Comparison of ENCODE assay signal across 20 cellular contexts in the genomic region with DNA sequence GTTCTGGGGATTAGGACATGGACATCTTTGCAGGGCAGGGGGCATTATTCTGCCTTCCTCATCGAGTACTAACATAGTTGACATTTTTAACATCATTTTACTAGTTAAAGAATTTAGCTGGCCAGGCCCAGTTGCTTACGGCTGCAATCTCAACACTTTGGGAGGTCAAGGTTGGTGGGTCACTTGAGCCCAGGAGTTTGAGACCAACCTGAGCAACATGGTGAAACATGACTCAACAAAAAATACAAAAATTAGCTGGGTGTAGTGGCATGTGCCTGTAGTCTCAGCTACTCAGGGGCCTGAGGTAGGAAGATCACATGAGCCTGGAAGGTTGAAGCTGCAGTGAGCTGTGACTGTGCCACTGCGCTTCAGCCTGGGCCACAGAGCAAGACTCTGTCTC. TPM values are rescaled to one million over a fixed set of nuclear protein-coding genes. Genes with fewer than 3 reads are reported as not detected.
DNase-seq lines count a peak whose midpoint lies in the region; ATAC-seq, FAIRE-seq and TF ChIP-seq lines count a peak whose summit lies in the region.
"Had no signal": no experiment of that assay in that cellular context is flagged by ENCODE, and none has a peak within 500 bp of the region (broad histone marks: within the 10 kb centered on the region; RNA-seq: fewer than 3 reads in every experiment).

No MANE protein-coding gene starts in this region.

- H2AFZ ChIP-seq in HCT116 (ENCODE audit: low read depth, low read length, poor library complexity, severe bottlenecking) (peak overlapping the region; percentile 23), H1 (ENCODE audit: low read length) (no peak overlapping the region)

- H4K8ac ChIP-seq in H1 (ENCODE audit: extremely low read depth, insufficient read depth, low read length) = no peak overlapping the region; the same call in 1 of the 2 replicates

- WGBS in H1 (ENCODE audit: extremely low coverage in 1 of 2, insufficient coverage in 1 of 2, insufficient read length in 1 of 2, insufficient replicate concordance in 2 of 2, low coverage in 1 of 2, low lambda C conversion rate in 2 of 2, missing lambda C conversion rate in 1 of 2), 2 experiments = 88% methylated on average over 3 of the region's 3 CpGs; no CpG with 5 or more reads in 1 of the 2 experiments
- 85 to 91% methylated on average over 3 of the region's 3 CpGs for WGBS in thyroid gland, 2 donors

- H3K79me1 ChIP-seq in H1 (ENCODE audit: low read depth, low read length) = no peaks in the 10 kb centered on the region

- no peak overlapping the region for H3K56ac ChIP-seq in H1 (replicated peaks; ENCODE audit: insufficient read length, low read depth, low read length)

- H2BK120ac ChIP-seq in H1 (replicated peaks; ENCODE audit: low read depth, low read length) = no peak overlapping the region

- H3K9me3 ChIP-seq in HCT116 (ENCODE audit: control insufficient read depth in 1 of 2, insufficient read depth in 1 of 2, low read depth in 1 of 2, low read length in 2 of 2) = no peaks in the 10 kb centered on the region
- no peaks in the 10 kb centered on the region for H3K9me3 ChIP-seq in H1 (ENCODE audit: insufficient read depth in 2 of 2, low read depth in 1 of 2, low read length in 1 of 2)
- no peaks in the 10 kb centered on the region for H3K9me3 ChIP-seq in thyroid gland
- H3K9me3 ChIP-seq: BE2C had no signal

- no peaks in the 10 kb centered on the region for H3K36me3 ChIP-seq in HCT116 (ENCODE audit: control insufficient read depth in 1 of 2, insufficient read depth in 2 of 2, low read length in 2 of 2)
- H3K36me3 ChIP-seq in H1 (ENCODE audit: control insufficient read depth in 2 of 4, insufficient read depth in 4 of 4, low read length in 3 of 4) = no peaks in the 10 kb centered on the region
- no peaks in the 10 kb centered on the region for H3K36me3 ChIP-seq in thyroid gland
- H3K36me3 ChIP-seq: BE2C had no signal

- H4K20me1 ChIP-seq in HCT116 (ENCODE audit: insufficient read depth) = no peaks in the 10 kb centered on the region
- no peaks in the 10 kb centered on the region for H4K20me1 ChIP-seq in H1 (replicated peaks in 1 of 2; ENCODE audit: control insufficient read depth in 1 of 2, insufficient read depth in 2 of 2, low read length in 2 of 2)

- no peak overlapping the region for H3K27ac ChIP-seq in HCT116 (ENCODE audit: low read depth, low read length)
- H3K27ac ChIP-seq in VCaP = peak overlapping the region; percentile 91; the same call in 1 of the 2 replicates
- no peak overlapping the region for H3K27ac ChIP-seq in H1 (ENCODE audit: low read depth, low read length)
- H3K27ac ChIP-seq in thyroid gland = no peak overlapping the region
- no peak overlapping the region for H3K27ac ChIP-seq in dorsolateral prefrontal cortex
- H3K27ac ChIP-seq: C4-2B had no signal

- H3K4ac ChIP-seq in H1 (replicated peaks; ENCODE audit: insufficient read length, low read depth, low read length) = no peak overlapping the region

- no peak overlapping the region for H2BK5ac ChIP-seq in H1 (ENCODE audit: low read depth, low read length)

- H3K79me2 ChIP-seq in HCT116 (ENCODE audit: insufficient read depth, low read length) (no peaks in the 10 kb centered on the region), H1 (ENCODE audit: control insufficient read depth in 1 of 2, insufficient read depth in 2 of 2, low read length in 2 of 2) (no peaks in the 10 kb centered on the region)

- H2BK15ac ChIP-seq in H1 (ENCODE audit: low read length) = no peak overlapping the region

- no peak overlapping the region for H2AK5ac ChIP-seq in H1 (ENCODE audit: low read depth, low read length)

- H4K5ac ChIP-seq in H1 (ENCODE audit: insufficient read length, low read depth, low read length) = no peak overlapping the region

- no peaks in the 10 kb centered on the region for H3K27me3 ChIP-seq in HCT116 (ENCODE audit: insufficient read depth, low read length)
- H3K27me3 ChIP-seq in H1 (replicated peaks in 1 of 4; ENCODE audit: control insufficient read depth in 3 of 4, extremely low read depth in 1 of 4, insufficient read depth in 3 of 4, low read length in 3 of 4) = no peaks in the 10 kb centered on the region
- H3K27me3 ChIP-seq in thyroid gland = no peaks in the 10 kb centered on the region
- peaks cover 0 to 20% (median 0%) of the 10 kb centered on the region in 45 donors for H3K27me3 ChIP-seq in dorsolateral prefrontal cortex

- CTCF ChIA-PET in HCT116 (lab: Charles Lee) = interaction anchor here (0.9 to 2.3 kb wide), 4 partner anchors 29 to 63 kb away, joined by 3 to 7 read pairs (median 4); partner anchors contain the start of gene THEM4
- CTCF ChIA-PET in H1 (lab: Charles Lee; ENCODE audit: partially characterized antibody) = interaction anchor here (1.0 to 11.3 kb wide), 8 partner anchors 28 to 96 kb away, joined by 3 to 180 read pairs (median 4); no protein-coding TSS in a partner anchor

- DNase-seq in HCT116 (ENCODE audit: low read depth, low spot score) (no peak), H1 (ENCODE audit: low read depth in 1 of 2, low spot score in 2 of 2) (no peak), thyroid gland (peak; percentile 20 to 32), dorsolateral prefrontal cortex (no peak), cortex of kidney (lab: John Stamatoyannopoulos, UW) (no peak)
- DNase-seq: BE2C; CD8-positive, alpha-beta T cell; COR-L47; DMS153; DMS79 treated with DMSO at 0.1 percent for 48 hours; EL had no signal

- H4K91ac ChIP-seq in H1 (replicated peaks; ENCODE audit: insufficient read length, low read length) = no peak overlapping the region

- no peak for TF ChIP-seq EP300 in H1 (IDR thresholded peaks at IDR 0.05; ENCODE audit: borderline replicate concordance in 1 of 2, low read depth in 2 of 2, low read length in 2 of 2)

- H3K23me2 ChIP-seq in H1 (ENCODE audit: low read depth, low read length) = no peaks in the 10 kb centered on the region; the same call in 1 of the 2 replicates

- POLR2A ChIA-PET in HCT116 (lab: Charles Lee) = no interaction called here
- POLR2A ChIA-PET in H1 (lab: Charles Lee; ENCODE audit: partially characterized antibody) = interaction anchor here (1.0 to 1.6 kb wide), 2 partner anchors 30 to 34 kb away, joined by 3 to 4 read pairs; partner anchors contain the start of gene THEM4

- no TSS peak for BruUV-seq in HCT116 (replicated peaks; lab: Mats Ljungman, UMichigan)

- no peak overlapping the region for H3K14ac ChIP-seq in H1 (ENCODE audit: insufficient read length)

- TF ChIP-seq POLR2A in HCT116 (IDR thresholded peaks at IDR 0.05; ENCODE audit: borderline replicate concordance, extremely low read depth, insufficient read depth, insufficient read length) = no peak
- TF ChIP-seq POLR2A in H1 (IDR thresholded peaks at IDR 0.05; ENCODE audit: control extremely low read depth in 1 of 2, low read depth in 2 of 2, low read length in 2 of 2) = no peak
- TF ChIP-seq POLR2A in thyroid gland (IDR thresholded peaks at IDR 0.05) = no peak

- H3K9ac ChIP-seq in HCT116 (ENCODE audit: low read length) (no peak overlapping the region), H1 (replicated peaks in 1 of 4; ENCODE audit: extremely low read depth in 1 of 4, low read depth in 3 of 4, low read length in 3 of 4) (no peak overlapping the region)

- H3K4me3 ChIP-seq in HCT116 (replicated peaks in 1 of 2; ENCODE audit: low read depth in 1 of 2, low read length in 2 of 2) = no peak overlapping the region
- no peak overlapping the region for H3K4me3 ChIP-seq in H1 (ENCODE audit: extremely low read depth in 1 of 4, insufficient read depth in 2 of 4, low read depth in 3 of 4, low read length in 4 of 4)
- no peak overlapping the region for H3K4me3 ChIP-seq in thyroid gland (replicated peaks in 1 of 3)
- no peak overlapping the region for H3K4me3 ChIP-seq in dorsolateral prefrontal cortex

- no peak overlapping the region for H2BK12ac ChIP-seq in H1 (ENCODE audit: low read depth, low read length)

- ATAC-seq in HCT116 (no peak), GM21529 (IDR thresholded peaks at IDR 0.05; ENCODE audit: unreplicated experiment) (no peak)
- ATAC-seq: CD8-positive, alpha-beta T cell had no signal

- RAD21 ChIA-PET in HCT116 (lab: Charles Lee; ENCODE audit: low non-redundant PET in 1 of 2, low total read pairs in 2 of 2, uncharacterized antibody in 2 of 2, unreplicated experiment in 2 of 2) = interaction anchor here in 1 of 2 experiments (1.3 kb wide), 1 partner anchor 29 kb away, joined by 3 read pairs; no protein-coding TSS in a partner anchor

- TF ChIP-seq CTCF in HCT116 (IDR thresholded peaks at IDR 0.05 in 2 of 3, conservative IDR thresholded peaks at IDR 0.05 in 1 of 3; ENCODE audit: borderline replicate concordance in 1 of 3, insufficient read depth in 1 of 3, low read depth in 2 of 3, low read length in 2 of 3) = no peak
- no peak for TF ChIP-seq CTCF in VCaP (conservative IDR thresholded peaks at IDR 0.05)
- TF ChIP-seq CTCF in H1 (IDR thresholded peaks at IDR 0.05; ENCODE audit: control extremely low read depth in 1 of 3, insufficient read depth in 1 of 3, low read depth in 1 of 3, low read length in 3 of 3) = no peak
- no peak for TF ChIP-seq CTCF in thyroid gland (IDR thresholded peaks at IDR 0.05)
- no peak for TF ChIP-seq CTCF in dorsolateral prefrontal cortex (IDR thresholded peaks at IDR 0.05 in 54 of 56, conservative IDR thresholded peaks at IDR 0.05 in 2 of 56; ENCODE audit: low read depth in 1 of 56, partially characterized antibody in 56 of 56)

- H3K9me2 ChIP-seq in HCT116 (ENCODE audit: insufficient read depth) = no peaks in the 10 kb centered on the region

- FAIRE-seq in H1 (lab: Jason Lieb, UNC) = no peak
- FAIRE-seq: A204.1, D721Med, G401.6, GM12892, GM19239, H54 had no signal

- H3K23ac ChIP-seq in H1 (ENCODE audit: insufficient read length) = no peak overlapping the region

- intact Hi-C loops in HCT116 (cut with micrococcal nuclease) (no loop called here), thyroid gland (cut with DNase I) (no loop called here), dorsolateral prefrontal cortex (cut with DNase I) (no loop called here)

- TF ChIP-seq RAD21 in HCT116 (IDR thresholded peaks at IDR 0.05; ENCODE audit: low read depth) (no peak), H1 (IDR thresholded peaks at IDR 0.05 in 1 of 2, conservative IDR thresholded peaks at IDR 0.05 in 1 of 2; ENCODE audit: low read depth in 2 of 2, low read length in 2 of 2) (no peak)

- no peak overlapping the region for H2BK20ac ChIP-seq in H1 (ENCODE audit: low read length)

- peaks cover 0 to 21% of the 10 kb centered on the region in 2 experiments; a peak in 2 of 4 replicates for H3K4me1 ChIP-seq in HCT116 (ENCODE audit: control insufficient read depth in 1 of 2, insufficient read depth in 2 of 2, low read length in 2 of 2)
- H3K4me1 ChIP-seq in H1 (replicated peaks in 1 of 4; ENCODE audit: control insufficient read depth in 3 of 4, insufficient read depth in 4 of 4, low read length in 3 of 4) = no peaks in the 10 kb centered on the region
- peaks cover 7 to 21% of the 10 kb centered on the region in 2 donors for H3K4me1 ChIP-seq in thyroid gland

- no peak overlapping the region for H3K18ac ChIP-seq in H1 (ENCODE audit: extremely low read depth, low read length)

- H3K4me2 ChIP-seq in HCT116 (ENCODE audit: low read length) (no peak overlapping the region), H1 (ENCODE audit: insufficient read depth in 1 of 2, low read depth in 2 of 2, low read length in 2 of 2) (no peak overlapping the region)

RNA-seq across cellular contexts. Expression of gene THEM4, which starts 29.8 kb away (rescaled TPM):
- total RNA-seq in HCT116 (2021; ENCODE audit: unreplicated experiment) (17.0 TPM), thyroid gland (10 to 100 TPM; 28.5 to 32.5 (median 31.3) TPM), dorsolateral prefrontal cortex (10 to 100 TPM; 13.3 to 34.9 (median 24.2) TPM)
- 7.9 and 12.6 TPM in 2 replicates for polyA plus RNA-seq in HCT116 (2012)
- total RNA-seq in H1 (2021; fragmentation: NEBNext Ultra II Directional; extraction: Animal tissue kit (Norgen Biotek cat#: 25700)) = 8.6 and 11.2 TPM in 2 replicates
- 5.6 and 9.9 TPM in 2 replicates for polyA plus RNA-seq in H1 (2011; rRNA removed)
- polyA plus RNA-seq in H1 (2011; cell fraction: cytosol; rRNA removed) = 10.7 TPM
- 7.8 TPM for polyA plus RNA-seq in H1 (2011; cell fraction: nucleus; rRNA removed)
- 8.3 to 11.7 TPM (median 10.2 TPM) in 4 replicates for polyA plus RNA-seq in H1 (2012, experiment 1 of 2)
- 3.9 TPM for polyA plus RNA-seq in H1 (2012, experiment 2 of 2)
- 18.4 TPM for polyA plus RNA-seq in H1 (2013, experiment 1 of 2)
- 17.3 TPM for polyA plus RNA-seq in H1 (2013, experiment 2 of 2)
- 6.0 and 7.4 TPM in 2 replicates for polyA minus RNA-seq in H1 (2011; rRNA and poly(A)+ RNA removed)
- 3.4 TPM for polyA minus RNA-seq in H1 (2011; cell fraction: cytosol; rRNA and poly(A)+ RNA removed)
- 18.2 TPM for polyA minus RNA-seq in H1 (2011; cell fraction: nucleus; rRNA and poly(A)+ RNA removed)

RNA-seq across cellular contexts. Expression of gene S100A10, which starts 54.5 kb away (rescaled TPM):
- total RNA-seq in HCT116 (2021; ENCODE audit: unreplicated experiment) (340 TPM), thyroid gland (10 to 100 TPM; 11.2 to 64.0 (median 35.6) TPM), dorsolateral prefrontal cortex (100 to 1,000 TPM in 2 of 120 experiments, 10 to 100 TPM in 118; 11.5 to 123 (median 26.9) TPM)
- 152 and 230 TPM in 2 replicates for polyA plus RNA-seq in HCT116 (2012)
- 231 and 233 TPM in 2 replicates for total RNA-seq in H1 (2021; fragmentation: NEBNext Ultra II Directional; extraction: Animal tissue kit (Norgen Biotek cat#: 25700))
- 13.7 and 23.9 TPM in 2 replicates for polyA plus RNA-seq in H1 (2011; rRNA removed)
- 21.2 TPM for polyA plus RNA-seq in H1 (2011; cell fraction: cytosol; rRNA removed)
- 9.6 TPM for polyA plus RNA-seq in H1 (2011; cell fraction: nucleus; rRNA removed)
- 142 to 324 TPM (median 157 TPM) in 4 replicates for polyA plus RNA-seq in H1 (2012, experiment 1 of 2)
- polyA plus RNA-seq in H1 (2012, experiment 2 of 2) = 244 TPM
- polyA plus RNA-seq in H1 (2013, experiment 1 of 2) = 363 TPM
- polyA plus RNA-seq in H1 (2013, experiment 2 of 2) = 400 TPM
- 13.7 and 20.1 TPM in 2 replicates for polyA minus RNA-seq in H1 (2011; rRNA and poly(A)+ RNA removed)
- 51.0 TPM for polyA minus RNA-seq in H1 (2011; cell fraction: cytosol; rRNA and poly(A)+ RNA removed)
- 12.2 TPM for polyA minus RNA-seq in H1 (2011; cell fraction: nucleus; rRNA and poly(A)+ RNA removed)

Comparison
In these comparisons a context has a peak if more than half of its experiments do, and no peak if none do; other contexts are left out.
1. DNase-seq: peak in thyroid gland (2 of 2); none in HCT116 (single experiment), H1 (0 of 2), dorsolateral prefrontal cortex (0 of 10) and cortex of kidney (single experiment).